In the genomic region with DNA sequence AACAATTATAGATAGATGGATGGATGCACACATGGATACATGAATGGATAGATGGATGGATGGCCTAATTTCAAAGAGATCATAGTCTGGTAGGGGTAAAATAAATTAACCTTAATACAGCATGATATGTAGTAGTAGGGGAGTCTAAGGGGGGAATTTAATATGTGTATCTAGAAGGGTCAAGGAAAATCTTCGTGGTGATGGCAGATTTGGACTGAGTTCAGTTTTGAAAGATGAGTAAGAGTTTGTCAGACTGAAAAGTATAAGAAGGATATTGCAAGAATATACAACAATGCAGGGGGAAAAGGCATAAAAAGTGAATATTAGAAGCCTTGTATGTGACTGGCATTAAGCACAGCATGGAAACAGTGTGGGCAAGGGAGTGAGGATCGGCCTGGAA, we compare ENCODE assay signal across 21 cellular contexts.
DNase-seq lines count a peak whose midpoint lies in the region; ATAC-seq, FAIRE-seq and TF ChIP-seq lines count a peak whose summit lies in the region.
"Had no signal": no experiment of that assay in that cellular context is flagged by ENCODE, and none has a peak within 500 bp of the region (broad histone marks: within the 10 kb centered on the region; RNA-seq: fewer than 3 reads in every experiment).

No MANE protein-coding gene starts in this region.

- TF ChIP-seq CTCF in astrocyte (IDR thresholded peaks at IDR 0.05; ENCODE audit: insufficient read depth, low read depth, low read length), result no peak
- TF ChIP-seq CTCF in fibroblast of mammary gland (conservative IDR thresholded peaks at IDR 0.05; ENCODE audit: control insufficient read depth, insufficient read depth, low read depth, low read length), result no peak
- TF ChIP-seq CTCF in gastrocnemius medialis (IDR thresholded peaks at IDR 0.05 in 4 of 5, conservative IDR thresholded peaks at IDR 0.05 in 1 of 5), result no peak
- TF ChIP-seq CTCF in upper lobe of left lung (IDR thresholded peaks at IDR 0.05), result no peak

- H4K20me1 ChIP-seq in astrocyte (ENCODE audit: insufficient read depth, low read length), result no peaks in the 10 kb centered on the region

- no peak for TF ChIP-seq POLR2A in gastrocnemius medialis (IDR thresholded peaks at IDR 0.05)
- TF ChIP-seq POLR2A in upper lobe of left lung (IDR thresholded peaks at IDR 0.05), result no peak

- no peaks in the 10 kb centered on the region for H3K79me2 ChIP-seq in astrocyte (ENCODE audit: insufficient read depth, low read length)

- peaks cover 4% of the 10 kb centered on the region for H3K36me3 ChIP-seq in astrocyte (ENCODE audit: insufficient read depth, low read length)
- H3K36me3 ChIP-seq in gastrocnemius medialis, result no peaks in the 10 kb centered on the region
- no peaks in the 10 kb centered on the region for H3K36me3 ChIP-seq in upper lobe of left lung
- H3K36me3 ChIP-seq: uterus had no signal

- peak overlapping the region; percentile 75 for H3K27ac ChIP-seq in astrocyte (ENCODE audit: low read depth, low read length)
- peak overlapping the region; percentile 36 to 70 (median 61) for H3K27ac ChIP-seq in gastrocnemius medialis
- H3K27ac ChIP-seq in upper lobe of left lung, result peak overlapping the region in 2 of 4 donors; percentile 19 to 78
- H3K27ac ChIP-seq: SJSA1 had no signal

- DNase-seq in HT1080 (ENCODE audit: low read depth), result peak; percentile 35
- no peak for DNase-seq in astrocyte (ENCODE audit: low read depth)
- DNase-seq in fibroblast of mammary gland (ENCODE audit: low read depth), result peak; percentile 74
- DNase-seq in gastrocnemius medialis, result no peak
- no peak for DNase-seq in stimulated activated effector memory CD8-positive, alpha-beta T cell treated with anti-CD3 and anti-CD28 coated beads, Interleukin-12 subunit alpha, Interleukin-12 subunit beta, amount 100 ng/mL, for 72 hours (ENCODE audit: low spot score in 2 of 2)
- DNase-seq in upper lobe of left lung, result no peak
- DNase-seq: caudate nucleus; effector CD8-positive, alpha-beta T cell; NCI-H2081; NCI-H524; stimulated activated CD4-positive, alpha-beta T cell treated with anti-CD3 and anti-CD28 coated beads, Interleukin-2, amount 100 ng/mL, for 48 hours; uterus had no signal

- no peak for FAIRE-seq in astrocyte (lab: Jason Lieb, UNC)
- FAIRE-seq: GM18507, H1 had no signal

- H3K27me3 Mint-ChIP-seq in astrocyte (ENCODE audit: low read depth, unreplicated experiment), result no peaks in the 10 kb centered on the region
- H3K27me3 Mint-ChIP-seq: activated naive CD8-positive, alpha-beta T cell had no signal

- WGBS in upper lobe of left lung, 2 donors, result 82 to 95% methylated on average over 2 of the region's 2 CpGs

- peak overlapping the region; percentile 37 for H3K4me3 Mint-ChIP-seq in astrocyte (ENCODE audit: unreplicated experiment)
- no peak overlapping the region for H3K4me3 Mint-ChIP-seq in stimulated activated effector memory CD8-positive, alpha-beta T cell treated with anti-CD3 and anti-CD28 coated beads, Interleukin-12 subunit alpha, Interleukin-12 subunit beta, amount 100 ng/mL, for 72 hours
- H3K4me3 Mint-ChIP-seq: activated naive CD8-positive, alpha-beta T cell; activated T-helper 1 cell treated with anti-CD3 and anti-CD28 coated beads, Interleukin-12 subunit alpha, Interleukin-12 subunit beta, Interleukin-2, Interleukin-4 antibody, amounts not matched to agents 30 ng/mL and 10 ng/mL and 1 ng/mL, durations not matched to agents 14 hours and 24 hours and 36 hours; IgD-negative memory B cell had no signal

- peak overlapping the region; percentile 82 for H3K27ac Mint-ChIP-seq in astrocyte (ENCODE audit: unreplicated experiment)
- H3K27ac Mint-ChIP-seq in stimulated activated effector memory CD8-positive, alpha-beta T cell treated with anti-CD3 and anti-CD28 coated beads, Interleukin-12 subunit alpha, Interleukin-12 subunit beta, amount 100 ng/mL, for 72 hours, result no peak overlapping the region
- H3K27ac Mint-ChIP-seq: activated naive CD8-positive, alpha-beta T cell; activated T-helper 1 cell treated with anti-CD3 and anti-CD28 coated beads, Interleukin-12 subunit alpha, Interleukin-12 subunit beta, Interleukin-2, Interleukin-4 antibody, amounts not matched to agents 30 ng/mL and 10 ng/mL and 1 ng/mL, durations not matched to agents 14 hours and 24 hours and 36 hours; IgD-negative memory B cell had no signal

- no peak for ATAC-seq in gastrocnemius medialis
- ATAC-seq in stimulated activated effector memory CD8-positive, alpha-beta T cell treated with anti-CD3 and anti-CD28 coated beads, Interleukin-12 subunit alpha, Interleukin-12 subunit beta, amount 100 ng/mL, for 72 hours, result no peak
- ATAC-seq in upper lobe of left lung (ENCODE audit: low FRiP score in 2 of 2), result no peak
- ATAC-seq in GM18519 (IDR thresholded peaks at IDR 0.05; ENCODE audit: low FRiP score, unreplicated experiment), result no peak
- ATAC-seq: gastroesophageal sphincter, left lobe of liver had no signal

- in situ Hi-C loops in gastrocnemius medialis (cut with MboI; ENCODE audit: low sequenced_read_pairs in 4 of 4), result no loop called here

- peaks cover 36% of the 10 kb centered on the region for H3K36me3 Mint-ChIP-seq in astrocyte (ENCODE audit: low read depth, unreplicated experiment)
- no peaks in the 10 kb centered on the region for H3K36me3 Mint-ChIP-seq in stimulated activated effector memory CD8-positive, alpha-beta T cell treated with anti-CD3 and anti-CD28 coated beads, Interleukin-12 subunit alpha, Interleukin-12 subunit beta, amount 100 ng/mL, for 72 hours
- H3K36me3 Mint-ChIP-seq: activated naive CD8-positive, alpha-beta T cell; IgD-negative memory B cell had no signal

- intact Hi-C loops in gastrocnemius medialis (cut with DNase I; ENCODE audit: low total_unique reads), result no loop called here

- H3K4me1 ChIP-seq in astrocyte (ENCODE audit: insufficient read depth, low read length), result peaks cover 36% of the 10 kb centered on the region
- H3K4me1 ChIP-seq in gastrocnemius medialis, result peaks cover 37 to 40% of the 10 kb centered on the region in 2 donors
- peaks cover 0 to 8% (median 3%) of the 10 kb centered on the region in 4 donors for H3K4me1 ChIP-seq in upper lobe of left lung
- H3K4me1 ChIP-seq: SJSA1, uterus had no signal

- peak overlapping the region; percentile 13 for H3K4me2 ChIP-seq in astrocyte (ENCODE audit: low read length)

- H3K27me3 ChIP-seq in astrocyte (ENCODE audit: insufficient read depth, low read length), result no peaks in the 10 kb centered on the region
- H3K27me3 ChIP-seq in gastrocnemius medialis, result no peaks in the 10 kb centered on the region
- H3K27me3 ChIP-seq in upper lobe of left lung, result no peaks in the 10 kb centered on the region
- H3K27me3 ChIP-seq: gastroesophageal sphincter, SJSA1, uterus had no signal

- peaks cover 49% of the 10 kb centered on the region for H3K4me1 Mint-ChIP-seq in astrocyte (ENCODE audit: low read depth, unreplicated experiment)
- no peaks in the 10 kb centered on the region for H3K4me1 Mint-ChIP-seq in stimulated activated effector memory CD8-positive, alpha-beta T cell treated with anti-CD3 and anti-CD28 coated beads, Interleukin-12 subunit alpha, Interleukin-12 subunit beta, amount 100 ng/mL, for 72 hours
- H3K4me1 Mint-ChIP-seq: IgD-negative memory B cell had no signal

- H3K4me3 ChIP-seq in astrocyte (ENCODE audit: insufficient read depth, low read depth, low read length) (no peak overlapping the region), fibroblast of mammary gland (ENCODE audit: control insufficient read depth, low read depth, low read length) (no peak overlapping the region), gastrocnemius medialis (no peak overlapping the region), upper lobe of left lung (no peak overlapping the region)
- H3K4me3 ChIP-seq: gastroesophageal sphincter, SJSA1, uterus had no signal

- no peak overlapping the region for H2AFZ ChIP-seq in astrocyte (ENCODE audit: low read depth, low read length)

- peak overlapping the region; percentile 13 for H3K9ac ChIP-seq in astrocyte (ENCODE audit: low read length)

- H3K9me3 Mint-ChIP-seq in astrocyte (ENCODE audit: unreplicated experiment), result peaks cover 2% of the 10 kb centered on the region
- peaks cover 6% of the 10 kb centered on the region for H3K9me3 Mint-ChIP-seq in stimulated activated effector memory CD8-positive, alpha-beta T cell treated with anti-CD3 and anti-CD28 coated beads, Interleukin-12 subunit alpha, Interleukin-12 subunit beta, amount 100 ng/mL, for 72 hours

- H3K9me3 ChIP-seq in astrocyte (ENCODE audit: insufficient read depth, low read depth, low read length) (no peaks in the 10 kb centered on the region), gastrocnemius medialis (no peaks in the 10 kb centered on the region), upper lobe of left lung (no peaks in the 10 kb centered on the region)
- H3K9me3 ChIP-seq: gastroesophageal sphincter, SJSA1, uterus had no signal

- no peak for TF ChIP-seq EP300 in upper lobe of left lung (IDR thresholded peaks at IDR 0.05)

Comparison
In these comparisons a context has a peak if more than half of its experiments do, and no peak if none do; other contexts are left out.
1. DNase-seq: peak in HT1080 (single experiment) and fibroblast of mammary gland (single experiment); none in astrocyte (single experiment), gastrocnemius medialis (0 of 2), stimulated activated effector memory CD8-positive, alpha-beta T cell treated with anti-CD3 and anti-CD28 coated beads, Interleukin-12 subunit alpha, Interleukin-12 subunit beta, amount 100 ng/mL, for 72 hours (0 of 2) and upper lobe of left lung (0 of 2).